In the genomic region with DNA sequence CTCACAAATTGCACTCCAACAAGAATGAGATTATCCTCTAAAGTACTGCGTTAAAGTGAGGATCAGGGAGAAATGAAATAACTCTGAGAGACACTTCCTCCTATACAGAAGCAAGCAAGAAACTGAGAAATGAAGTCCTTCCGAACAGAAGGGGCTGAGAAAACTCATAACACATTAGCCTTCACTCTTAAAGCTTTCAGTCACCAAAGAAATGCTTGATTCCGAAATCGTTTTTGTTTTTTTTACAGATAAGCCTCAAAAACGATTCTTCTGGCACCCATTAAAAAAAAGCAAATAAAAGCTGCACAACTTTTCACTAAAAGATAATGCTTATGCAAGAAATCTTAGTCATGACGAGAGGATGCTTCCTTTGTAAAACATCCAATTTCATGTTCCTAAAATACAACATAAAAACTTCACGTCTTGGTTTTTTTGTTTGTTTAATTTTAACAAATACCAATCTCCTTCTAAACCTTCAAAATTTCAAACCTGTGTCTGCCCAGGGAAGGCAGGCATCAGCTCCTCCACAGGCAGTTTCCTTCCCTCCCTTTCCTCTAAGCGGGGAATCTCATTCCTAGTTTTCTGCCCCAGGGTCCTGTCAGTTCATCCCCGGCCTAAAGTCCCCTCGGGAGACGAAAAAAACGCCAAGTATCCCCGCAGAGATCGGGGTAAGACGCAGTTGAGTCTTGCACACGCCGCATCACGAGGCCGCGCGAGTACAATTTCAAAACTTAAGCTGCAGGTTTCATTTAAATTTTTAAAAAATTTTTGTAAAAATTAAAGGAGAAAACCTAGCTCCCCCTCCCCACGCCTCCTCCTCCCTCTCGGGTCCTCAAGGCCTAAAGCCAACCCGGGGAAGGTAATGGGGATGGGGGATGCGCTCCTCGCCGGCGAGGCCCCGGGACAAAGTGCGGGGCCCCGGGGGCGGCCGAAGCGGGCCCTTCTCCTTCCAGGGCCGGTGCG, we compare ENCODE assay signal across 7 cellular contexts. TPM values are rescaled to one million over a fixed set of nuclear protein-coding genes. Genes with fewer than 3 reads are reported as not detected.
DNase-seq lines count a peak whose midpoint lies in the region; ATAC-seq and TF ChIP-seq lines count a peak whose summit lies in the region.

No MANE protein-coding gene starts in this region.

- H3K36me3 ChIP-seq in ES-I3 (ENCODE audit: insufficient read depth, low read length) (peaks cover 6% of the 10 kb centered on the region), HUES6 (ENCODE audit: control insufficient read depth, insufficient read depth, low read length) (peaks cover 38% of the 10 kb centered on the region), prostate gland (no peaks in the 10 kb centered on the region)

- no peak for TF ChIP-seq POLR2A in prostate gland (IDR thresholded peaks at IDR 0.05)

- H3K9ac ChIP-seq in ES-I3 (ENCODE audit: low read depth, low read length) = peak overlapping the region; percentile 80
- peak overlapping the region; percentile 93 for H3K9ac ChIP-seq in HUES6 (ENCODE audit: low read length)

- TF ChIP-seq CTCF in foreskin keratinocyte (conservative IDR thresholded peaks at IDR 0.05) (no peak), prostate gland (IDR thresholded peaks at IDR 0.05) (no peak)

- no peak for ATAC-seq in foreskin keratinocyte

- WGBS in prostate gland = under 1% methylated on average over 36 of the region's 36 CpGs

- H3K4me3 ChIP-seq in HUES6 (ENCODE audit: low read depth, low read length) (peak overlapping the region; percentile 86), prostate gland (peak overlapping the region; percentile 65 to 94)

- H3K4me1 ChIP-seq in ES-I3 (ENCODE audit: insufficient read depth, low read length) = peaks cover 3% of the 10 kb centered on the region; the same call in 1 of the 2 replicates
- H3K4me1 ChIP-seq in HUES6 (ENCODE audit: control insufficient read depth, insufficient read depth, low read length) = peaks cover 5% of the 10 kb centered on the region; the same call in 1 of the 2 replicates
- peaks cover 15% of the 10 kb centered on the region for H3K4me1 ChIP-seq in foreskin keratinocyte
- peaks cover 9% of the 10 kb centered on the region for H3K4me1 ChIP-seq in prostate gland (replicated peaks)

- H3K27me3 ChIP-seq in HUES6 (ENCODE audit: control insufficient read depth, insufficient read depth, low read length) = no peaks in the 10 kb centered on the region
- H3K27me3 ChIP-seq in foreskin keratinocyte = no peaks in the 10 kb centered on the region
- no peaks in the 10 kb centered on the region for H3K27me3 ChIP-seq in prostate gland (replicated peaks; ENCODE audit: insufficient read depth)

- H3K9me3 ChIP-seq in ES-I3 (ENCODE audit: control insufficient read depth, insufficient read depth, low read length) (no peaks in the 10 kb centered on the region), HUES6 (ENCODE audit: control insufficient read depth, insufficient read depth, low read depth, low read length) (no peaks in the 10 kb centered on the region), prostate gland (no peaks in the 10 kb centered on the region)

- H3K27ac ChIP-seq in HUES6 (ENCODE audit: low read depth, low read length) (peak overlapping the region; percentile 85; the same call in 1 of the 2 replicates), foreskin keratinocyte (peak overlapping the region; percentile 82), prostate gland (peak overlapping the region; percentile 86 to 93)

- peak; percentile 8 to 16 for DNase-seq in activated CD4-positive, alpha-beta T cell treated with anti-CD3 and anti-CD28 coated beads, Interleukin-2, amount 50 U/mL, for 48 hours
- DNase-seq in foreskin keratinocyte (peak in 1 of 2 donors; percentile 7), prostate gland (ENCODE audit: low spot score) (no peak), HPDE6-E6E7 (ENCODE audit: extremely low spot score) (no peak), inferior parietal cortex (ENCODE audit: extremely low spot score) (no peak)

- intact Hi-C loops in prostate gland (cut with DNase I) = loop anchor here (5.0 kb wide), 1 partner anchor 56 kb away; the partner anchor contains the start of gene TBL2

RNA-seq across cellular contexts. Expression of gene BAZ1B, which starts 1.1 kb away (rescaled TPM):
- total RNA-seq in foreskin keratinocyte = 71.1 and 77.1 TPM in 2 replicates
- polyA plus RNA-seq in foreskin keratinocyte = 14.6 and 18.3 TPM in 2 replicates
- 10 to 100 TPM; 43.4 to 56.4 TPM for total RNA-seq in prostate gland

RNA-seq across cellular contexts. Expression of gene BCL7B, which starts 36.5 kb away (rescaled TPM):
- total RNA-seq in foreskin keratinocyte (40.9 and 45.4 TPM in 2 replicates), prostate gland (100 to 1,000 TPM in 1 of 2 donors, 10 to 100 TPM in 1; 78.7 to 105 TPM)
- polyA plus RNA-seq in foreskin keratinocyte = 52.8 and 57.8 TPM in 2 replicates

RNA-seq across cellular contexts. Expression of gene TBL2, which starts 57.4 kb away (rescaled TPM):
- total RNA-seq in foreskin keratinocyte = 31.0 and 37.7 TPM in 2 replicates
- 23.0 and 25.0 TPM in 2 replicates for polyA plus RNA-seq in foreskin keratinocyte
- total RNA-seq in prostate gland = 100 to 1,000 TPM in 1 of 2 donors, 10 to 100 TPM in 1; 73.5 to 112 TPM

Comparison
In these comparisons a context has a peak if more than half of its experiments do, and no peak if none do; other contexts are left out.
1. DNase-seq: peak in activated CD4-positive, alpha-beta T cell treated with anti-CD3 and anti-CD28 coated beads, Interleukin-2, amount 50 U/mL, for 48 hours (2 of 2); none in prostate gland (single experiment), HPDE6-E6E7 (single experiment) and inferior parietal cortex (single experiment).
2. Peak in every context shown above with its lines, with median percentiles within 50 percentile points of each other: H3K27ac ChIP-seq.